23 cellular contexts compared by ENCODE assay signal in the genomic region with DNA sequence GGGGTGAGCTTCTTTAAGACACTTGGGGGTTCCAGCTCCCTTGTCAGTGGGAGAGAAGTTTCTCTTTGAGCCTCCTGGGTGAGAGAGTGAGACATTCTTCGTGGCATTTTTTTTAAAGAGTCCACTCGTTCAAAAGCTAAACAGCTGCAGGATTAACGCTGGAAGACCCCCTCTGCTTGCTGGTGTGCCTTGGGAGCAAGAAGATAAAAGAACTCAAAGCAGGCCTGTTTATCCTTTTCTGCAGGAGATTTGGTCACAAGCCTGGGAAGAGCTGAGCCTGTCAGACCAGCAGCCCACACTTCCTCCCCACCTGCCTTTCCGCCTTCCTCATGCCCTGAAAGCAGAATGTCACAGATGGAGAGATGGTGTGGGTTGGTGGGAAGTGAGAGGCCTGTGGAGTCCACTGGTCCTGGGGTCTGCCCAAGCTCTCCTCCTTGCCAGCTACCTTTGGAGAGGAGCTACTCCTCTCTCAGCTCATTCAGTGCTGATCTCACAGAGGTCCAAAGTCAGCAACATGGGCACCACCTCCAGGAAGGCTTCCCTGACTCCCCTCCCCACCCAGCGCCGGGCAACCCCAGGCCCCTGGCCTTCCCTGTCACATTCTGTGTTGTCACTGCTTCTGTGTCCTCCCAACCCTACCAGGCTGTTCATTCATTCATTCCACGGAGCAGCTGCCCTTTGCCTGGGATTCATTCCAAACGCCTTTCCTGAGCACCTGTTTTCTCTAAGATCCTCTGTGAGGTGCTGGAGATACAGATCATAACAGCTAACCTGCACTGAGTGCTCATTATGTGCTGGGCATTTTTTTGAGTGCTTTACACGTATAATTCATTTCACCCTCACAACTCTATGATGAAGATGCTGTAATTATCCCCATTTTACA. TPM values are rescaled to one million over a fixed set of nuclear protein-coding genes. Genes with fewer than 3 reads are reported as not detected.
DNase-seq lines count a peak whose midpoint lies in the region; ATAC-seq and TF ChIP-seq lines count a peak whose summit lies in the region.
"Had no signal": no experiment of that assay in that cellular context is flagged by ENCODE, and none has a peak within 500 bp of the region (broad histone marks: within the 10 kb centered on the region; RNA-seq: fewer than 3 reads in every experiment).

No MANE protein-coding gene starts in this region.

- no peak for DNase-seq in activated CD4-positive, alpha-beta memory T cell treated with anti-CD3 and anti-CD28 coated beads for 36 hours
- DNase-seq in activated CD4-positive, alpha-beta memory T cell treated with anti-CD3 and anti-CD28 coated beads, Interleukin-2, amount 10 ng/mL, durations not matched to agents 7 days and 5 days, result no peak
- DNase-seq in T-cell, result no peak
- DNase-seq in endothelial cell (ENCODE audit: low spot score), result no peak
- DNase-seq in stimulated activated naive B cell treated with anti-CD40 and anti-IgM and Interleukin-4, amounts not matched to agents 10 μg/mL and 1 μg/mL and 100 μg/mL, for 72 hours, result no peak
- DNase-seq: ACHN; activated CD8-positive, alpha-beta T cell treated with anti-CD3 and anti-CD28 coated beads, Interleukin-2, amount 10 ng/mL, durations not matched to agents 7 days and 5 days; activated naive CD4-positive, alpha-beta T cell; activated T-cell treated with anti-CD3 and anti-CD28 coated beads, Interleukin-2, amount 50 U/mL, for 1 hour; amniotic stem cell; CD8-positive, alpha-beta T cell; DMS79; NCI-H1105 treated with DMSO at 0.1 percent for 48 hours; NCI-H69; PC-9; testis had no signal

- CTCF ChIA-PET in activated CD4-positive, alpha-beta memory T cell treated with anti-CD3 and anti-CD28 coated beads for 36 hours (lab: Charles Lee), result interaction anchor here (0.8 to 1.4 kb wide), 2 partner anchors 68 to 74 kb away, joined by 4 read pairs; no protein-coding TSS in a partner anchor
- CTCF ChIA-PET in activated CD4-positive, alpha-beta memory T cell treated with anti-CD3 and anti-CD28 coated beads, Interleukin-2, amount 10 ng/mL, durations not matched to agents 7 days and 5 days (lab: Charles Lee), result interaction anchor here (1.3 to 6.6 kb wide), 3 partner anchors 14 to 74 kb away, joined by 3 to 44 read pairs (median 8); no protein-coding TSS in a partner anchor
- CTCF ChIA-PET in T-cell (lab: Charles Lee), result interaction anchor here in 1 of 2 donors (0.8 kb wide), 1 partner anchor 10 kb away, joined by 3 read pairs; no protein-coding TSS in a partner anchor

- H3K4me1 Mint-ChIP-seq in activated CD4-positive, alpha-beta memory T cell treated with anti-CD3 and anti-CD28 coated beads for 36 hours (ENCODE audit: low read depth), result peaks cover 54% of the 10 kb centered on the region
- peaks cover 62% of the 10 kb centered on the region for H3K4me1 Mint-ChIP-seq in activated CD4-positive, alpha-beta memory T cell treated with anti-CD3 and anti-CD28 coated beads, Interleukin-2, amount 10 ng/mL, durations not matched to agents 7 days and 5 days
- H3K4me1 Mint-ChIP-seq in T-cell (peaks cover 12 to 72% (median 67%) of the 10 kb centered on the region in 3 donors), endothelial cell (ENCODE audit: unreplicated experiment) (peaks cover 84% of the 10 kb centered on the region)
- peaks cover 30 to 34% of the 10 kb centered on the region in 2 donors for H3K4me1 Mint-ChIP-seq in stimulated activated naive B cell treated with anti-CD40 and anti-IgM and Interleukin-4, amounts not matched to agents 10 μg/mL and 1 μg/mL and 100 μg/mL, for 72 hours

- H3K36me3 Mint-ChIP-seq in activated CD4-positive, alpha-beta memory T cell treated with anti-CD3 and anti-CD28 coated beads for 36 hours, result no peaks in the 10 kb centered on the region
- H3K36me3 Mint-ChIP-seq in activated CD4-positive, alpha-beta memory T cell treated with anti-CD3 and anti-CD28 coated beads, Interleukin-2, amount 10 ng/mL, durations not matched to agents 7 days and 5 days (ENCODE audit: low read depth), result peaks cover 27% of the 10 kb centered on the region
- peaks cover 12% of the 10 kb centered on the region for H3K36me3 Mint-ChIP-seq in T-cell
- H3K36me3 Mint-ChIP-seq in endothelial cell (ENCODE audit: low read depth, unreplicated experiment), result peaks cover 67% of the 10 kb centered on the region
- H3K36me3 Mint-ChIP-seq in stimulated activated naive B cell treated with anti-CD40 and anti-IgM and Interleukin-4, amounts not matched to agents 10 μg/mL and 1 μg/mL and 100 μg/mL, for 72 hours, result peaks cover 0 to 2% of the 10 kb centered on the region in 2 donors
- H3K36me3 Mint-ChIP-seq: CD8-positive, alpha-beta T cell; WTC11 had no signal

- H3K27ac Mint-ChIP-seq in activated CD4-positive, alpha-beta memory T cell treated with anti-CD3 and anti-CD28 coated beads for 36 hours, result peak overlapping the region; percentile 23
- H3K27ac Mint-ChIP-seq in activated CD4-positive, alpha-beta memory T cell treated with anti-CD3 and anti-CD28 coated beads, Interleukin-2, amount 10 ng/mL, durations not matched to agents 7 days and 5 days, result no peak overlapping the region
- H3K27ac Mint-ChIP-seq in T-cell (peak overlapping the region; percentile 73 to 79), endothelial cell (ENCODE audit: unreplicated experiment) (no peak overlapping the region)
- peak overlapping the region; percentile 69 for H3K27ac Mint-ChIP-seq in stimulated activated naive B cell treated with anti-CD40 and anti-IgM and Interleukin-4, amounts not matched to agents 10 μg/mL and 1 μg/mL and 100 μg/mL, for 72 hours
- H3K27ac Mint-ChIP-seq: activated CD8-positive, alpha-beta T cell treated with anti-CD3 and anti-CD28 coated beads, Interleukin-2, amount 10 ng/mL, durations not matched to agents 7 days and 5 days; CD8-positive, alpha-beta T cell; T-helper 2 cell treated with Interferon-gamma antibody and Interleukin-4, amounts not matched to agents 5 μg/mL and 100 μg/mL, for 36 hours; WTC11 had no signal

- TF ChIP-seq CTCF in endothelial cell (IDR thresholded peaks at IDR 0.05; ENCODE audit: unreplicated experiment), result no peak

- intact Hi-C loops in activated CD4-positive, alpha-beta memory T cell treated with anti-CD3 and anti-CD28 coated beads for 36 hours (cut with micrococcal nuclease), result no loop called here

- no peak for ATAC-seq in T-cell (replicated peaks in 1 of 4)
- no peak for ATAC-seq in stimulated activated naive B cell treated with anti-CD40 and anti-IgM and Interleukin-4, amounts not matched to agents 10 μg/mL and 1 μg/mL and 100 μg/mL, for 72 hours (replicated peaks)
- ATAC-seq in HG03175 (IDR thresholded peaks at IDR 0.05; ENCODE audit: unreplicated experiment), result no peak
- ATAC-seq in HG03280 (IDR thresholded peaks at IDR 0.05; ENCODE audit: unreplicated experiment), result no peak
- ATAC-seq in GM19452 (IDR thresholded peaks at IDR 0.05; ENCODE audit: unreplicated experiment), result no peak
- ATAC-seq: activated CD8-positive, alpha-beta T cell treated with anti-CD3 and anti-CD28 coated beads, Interleukin-2, amount 10 ng/mL, durations not matched to agents 7 days and 5 days; CD8-positive, alpha-beta T cell; esophagus mucosa; sciatic nerve; WTC11 had no signal

- no peaks in the 10 kb centered on the region for H3K9me3 Mint-ChIP-seq in activated CD4-positive, alpha-beta memory T cell treated with anti-CD3 and anti-CD28 coated beads for 36 hours
- no peaks in the 10 kb centered on the region for H3K9me3 Mint-ChIP-seq in activated CD4-positive, alpha-beta memory T cell treated with anti-CD3 and anti-CD28 coated beads, Interleukin-2, amount 10 ng/mL, durations not matched to agents 7 days and 5 days
- H3K9me3 Mint-ChIP-seq in T-cell, result no peaks in the 10 kb centered on the region
- no peaks in the 10 kb centered on the region for H3K9me3 Mint-ChIP-seq in endothelial cell (ENCODE audit: unreplicated experiment)
- peaks cover 0 to 5% of the 10 kb centered on the region in 2 donors for H3K9me3 Mint-ChIP-seq in stimulated activated naive B cell treated with anti-CD40 and anti-IgM and Interleukin-4, amounts not matched to agents 10 μg/mL and 1 μg/mL and 100 μg/mL, for 72 hours
- H3K9me3 Mint-ChIP-seq: CD8-positive, alpha-beta T cell; T-helper 2 cell treated with Interferon-gamma antibody and Interleukin-4, amounts not matched to agents 5 μg/mL and 100 μg/mL, for 36 hours had no signal

- POLR2A ChIA-PET in activated CD4-positive, alpha-beta memory T cell treated with anti-CD3 and anti-CD28 coated beads for 36 hours (lab: Charles Lee), result no interaction called here
- POLR2A ChIA-PET in activated CD4-positive, alpha-beta memory T cell treated with anti-CD3 and anti-CD28 coated beads, Interleukin-2, amount 10 ng/mL, durations not matched to agents 7 days and 5 days (lab: Charles Lee), result interaction anchor here (0.7 to 2.1 kb wide), 7 partner anchors 11 to 119 kb away, joined by 3 to 4 read pairs (median 3); no protein-coding TSS in a partner anchor
- POLR2A ChIA-PET in T-cell (lab: Charles Lee), result interaction anchor here in 1 of 2 donors (0.5 kb wide), 1 partner anchor 192 kb away, joined by 4 read pairs; no protein-coding TSS in a partner anchor

- no peak overlapping the region for H3K4me3 Mint-ChIP-seq in activated CD4-positive, alpha-beta memory T cell treated with anti-CD3 and anti-CD28 coated beads for 36 hours
- H3K4me3 Mint-ChIP-seq in activated CD4-positive, alpha-beta memory T cell treated with anti-CD3 and anti-CD28 coated beads, Interleukin-2, amount 10 ng/mL, durations not matched to agents 7 days and 5 days, result no peak overlapping the region
- H3K4me3 Mint-ChIP-seq in T-cell (no peak overlapping the region), endothelial cell (ENCODE audit: unreplicated experiment) (peak overlapping the region; percentile 57)
- no peak overlapping the region for H3K4me3 Mint-ChIP-seq in stimulated activated naive B cell treated with anti-CD40 and anti-IgM and Interleukin-4, amounts not matched to agents 10 μg/mL and 1 μg/mL and 100 μg/mL, for 72 hours
- H3K4me3 Mint-ChIP-seq: activated CD8-positive, alpha-beta T cell treated with anti-CD3 and anti-CD28 coated beads, Interleukin-2, amount 10 ng/mL, durations not matched to agents 7 days and 5 days; CD8-positive, alpha-beta T cell; T-helper 2 cell treated with Interferon-gamma antibody and Interleukin-4, amounts not matched to agents 5 μg/mL and 100 μg/mL, for 36 hours; WTC11 had no signal

- no peaks in the 10 kb centered on the region for H3K27me3 Mint-ChIP-seq in activated CD4-positive, alpha-beta memory T cell treated with anti-CD3 and anti-CD28 coated beads for 36 hours
- H3K27me3 Mint-ChIP-seq in activated CD4-positive, alpha-beta memory T cell treated with anti-CD3 and anti-CD28 coated beads, Interleukin-2, amount 10 ng/mL, durations not matched to agents 7 days and 5 days, result peaks cover under 1% of the 10 kb centered on the region
- H3K27me3 Mint-ChIP-seq in T-cell, result no peaks in the 10 kb centered on the region
- peaks cover 15% of the 10 kb centered on the region for H3K27me3 Mint-ChIP-seq in endothelial cell (ENCODE audit: unreplicated experiment)
- peaks cover 4 to 22% of the 10 kb centered on the region in 2 donors for H3K27me3 Mint-ChIP-seq in stimulated activated naive B cell treated with anti-CD40 and anti-IgM and Interleukin-4, amounts not matched to agents 10 μg/mL and 1 μg/mL and 100 μg/mL, for 72 hours

RNA-seq across cellular contexts. Expression of a gene that starts 6.7 kb away (rescaled TPM):
- total RNA-seq in activated CD4-positive, alpha-beta memory T cell treated with anti-CD3 and anti-CD28 coated beads for 36 hours, result 10 to 100 TPM; 26.5 to 32.0 TPM
- total RNA-seq in activated CD4-positive, alpha-beta memory T cell treated with anti-CD3 and anti-CD28 coated beads, Interleukin-2, amount 10 ng/mL, durations not matched to agents 7 days and 5 days, result 100 to 1,000 TPM; 107 to 109 TPM
- total RNA-seq in T-cell, result 10 to 100 TPM; 31.4 to 81.3 (median 70.9) TPM
- 674 TPM for total RNA-seq in endothelial cell (ENCODE audit: unreplicated experiment)

RNA-seq across cellular contexts. Expression of a gene that starts 43.0 kb away (rescaled TPM):
- 10 to 100 TPM; 15.2 to 17.4 TPM for total RNA-seq in activated CD4-positive, alpha-beta memory T cell treated with anti-CD3 and anti-CD28 coated beads for 36 hours
- total RNA-seq in activated CD4-positive, alpha-beta memory T cell treated with anti-CD3 and anti-CD28 coated beads, Interleukin-2, amount 10 ng/mL, durations not matched to agents 7 days and 5 days, result 10 to 100 TPM; 12.2 to 13.3 TPM
- 10 to 100 TPM in 3 of 5 donors, 1 to 10 TPM in 2; 5.2 to 16.4 (median 13.9) TPM for total RNA-seq in T-cell
- total RNA-seq in endothelial cell (ENCODE audit: unreplicated experiment), result 449 TPM

Comparison
In these comparisons a context has a peak if more than half of its experiments do, and no peak if none do; other contexts are left out.
1. H3K27ac Mint-ChIP-seq: peak in activated CD4-positive, alpha-beta memory T cell treated with anti-CD3 and anti-CD28 coated beads for 36 hours (single experiment), T-cell (2 of 2) and stimulated activated naive B cell treated with anti-CD40 and anti-IgM and Interleukin-4, amounts not matched to agents 10 μg/mL and 1 μg/mL and 100 μg/mL, for 72 hours (single experiment); none in activated CD4-positive, alpha-beta memory T cell treated with anti-CD3 and anti-CD28 coated beads, Interleukin-2, amount 10 ng/mL, durations not matched to agents 7 days and 5 days (single experiment) and endothelial cell (single experiment).
2. RNA of a gene that starts 43.0 kb away (total RNA-seq): 449 TPM in endothelial cell (single experiment); 15.2 to 17.4 TPM in activated CD4-positive, alpha-beta memory T cell treated with anti-CD3 and anti-CD28 coated beads for 36 hours, 5.2 to 16.4 TPM in T-cell and 12.2 to 13.3 TPM in activated CD4-positive, alpha-beta memory T cell treated with anti-CD3 and anti-CD28 coated beads, Interleukin-2, amount 10 ng/mL, durations not matched to agents 7 days and 5 days; every median in the first group is over 10 times any median in the second.